1 cellular context compared by ENCODE assay signal in genomic region chr4:84220990-84221389, GRCh38.
TF ChIP-seq lines count a peak whose summit lies in the region.

No MANE protein-coding gene starts in this region.

TF ChIP-seq in GM12878, 131 proteins besides CTCF, POLR2A, EP300 and RAD21 (continued from another document):
- TF ChIP-seq ATF2 (IDR thresholded peaks at IDR 0.05; ENCODE audit: low read length) (no peak), SPI1 (IDR thresholded peaks at IDR 0.05; ENCODE audit: borderline replicate concordance, insufficient read depth, low read depth, low read length) (peak; percentile 59; the same call in 1 of the 2 replicates), RFX5 (IDR thresholded peaks at IDR 0.05; ENCODE audit: low read depth, low read length) (no peak), SMC3 (IDR thresholded peaks at IDR 0.05; ENCODE audit: borderline replicate concordance, low read length) (no peak), SUZ12 (IDR thresholded peaks at IDR 0.05; ENCODE audit: unreplicated experiment) (no peak)
TF ChIP-seq in GM12878: peak in this region for 1.
